Comparison of ENCODE assay signal across 21 cellular contexts in genomic region chr22:48093981-48094380, GRCh38.
"Had no signal": no experiment of that assay in that cellular context is flagged by ENCODE, and none has a peak within 500 bp of the region (broad histone marks: within the 10 kb centered on the region; RNA-seq: fewer than 3 reads in every experiment).

No MANE protein-coding gene starts in this region.

- FAIRE-seq: keratinocyte had no signal

- H3K27ac ChIP-seq: esophagus squamous epithelium, gastroesophageal sphincter, left lung, lower lobe of right lung, ovary, right atrium auricular region, sigmoid colon, skin epidermis, tibial artery, upper lobe of left lung, uterus had no signal

- H3K4me3 ChIP-seq: esophagus squamous epithelium, gastroesophageal sphincter, left lung, lower lobe of right lung, ovary, right atrium auricular region, sigmoid colon, skin epidermis, tibial artery, upper lobe of left lung, uterus had no signal

- H3K9me3 ChIP-seq: esophagus squamous epithelium, gastroesophageal sphincter, left lung, lower lobe of right lung, ovary, right atrium auricular region, sigmoid colon, tibial artery, upper lobe of left lung, uterus had no signal

- DNase-seq: dermis blood vessel endothelial cell; esophagus squamous epithelium; foreskin fibroblast; glutamatergic neuron; left lung; lower lobe of right lung; natural killer cell; nucleus accumbens; ovary; sigmoid colon; stimulated activated CD4-positive, alpha-beta T cell treated with anti-CD3 and anti-CD28 coated beads, Interleukin-12 subunit alpha, Interleukin-12 subunit beta, amount 100 ng/mL, for 4 hours; stimulated activated CD4-positive, alpha-beta T cell treated with anti-CD3 and anti-CD28 coated beads, Interleukin-4, amount 100 ng/mL, for 1 hour; stimulated activated CD8-positive, alpha-beta memory T cell treated with anti-CD3 and anti-CD28 coated beads, Interleukin-4, amount 100 ng/mL, for 48 hours; stimulated activated naive CD8-positive, alpha-beta T cell treated with anti-CD3 and anti-CD28 coated beads, Interleukin-15, Interleukin-2, amounts not matched to agents 100 U/mL and 50 U/mL, for 24 hours; upper lobe of left lung had no signal

- H3K36me3 ChIP-seq: esophagus squamous epithelium, gastroesophageal sphincter, left lung, lower lobe of right lung, ovary, right atrium auricular region, sigmoid colon, tibial artery, upper lobe of left lung, uterus had no signal

- H3K27me3 ChIP-seq: ovary, right atrium auricular region, upper lobe of left lung, uterus had no signal
